Comparison of ENCODE assay signal across 21 cellular contexts in the genomic region with DNA sequence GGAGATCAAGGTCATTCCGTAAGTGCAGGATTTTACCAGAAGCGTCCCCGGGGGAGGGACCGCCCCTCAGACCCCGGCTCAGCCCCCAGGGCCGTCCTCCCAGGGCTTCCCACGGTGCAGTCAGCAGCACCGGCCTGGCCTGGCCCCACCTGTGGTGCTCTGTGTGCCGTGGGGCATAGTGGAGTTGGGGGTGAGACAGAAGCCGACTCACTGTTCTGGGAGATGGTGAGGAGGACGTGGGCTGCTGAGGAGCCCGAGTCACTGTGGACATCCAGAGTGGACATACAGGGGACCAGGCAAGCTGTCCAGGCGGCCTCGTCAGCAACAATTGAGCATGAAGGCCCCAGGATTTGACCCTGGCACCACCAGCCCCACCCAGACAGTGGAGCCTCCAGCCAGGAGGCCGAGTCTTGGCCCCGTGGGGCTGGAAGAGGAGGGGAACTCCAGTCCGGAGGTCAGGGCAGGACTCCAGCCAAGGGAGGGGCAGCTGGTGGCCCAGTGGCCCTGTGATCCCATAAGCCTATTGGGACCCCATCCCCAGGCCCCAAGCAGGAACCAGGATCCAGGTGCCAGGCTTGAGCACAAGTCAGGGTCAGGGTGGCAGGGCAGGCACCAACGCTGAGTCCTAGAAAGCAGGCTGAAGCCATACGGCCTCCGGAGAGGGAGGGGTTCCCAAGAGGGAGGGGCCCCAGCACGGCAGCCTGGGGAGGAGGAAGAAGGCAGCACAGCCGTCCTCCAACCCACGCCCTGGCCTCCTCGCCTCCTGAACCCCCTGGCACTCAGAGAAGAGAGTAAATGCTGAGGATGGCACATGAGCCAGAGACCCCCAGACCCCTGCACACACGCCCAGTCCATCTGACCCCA. TPM values are rescaled to one million over a fixed set of nuclear protein-coding genes. Genes with fewer than 3 reads are reported as not detected.
A peak's percentile ranks its signal among the peaks of the same experiment; 100 is the strongest.
DNase-seq lines count a peak whose midpoint lies in the region; ATAC-seq lines count a peak whose summit lies in the region.
"Had no signal": no experiment of that assay in that cellular context is flagged by ENCODE, and none has a peak within 500 bp of the region (broad histone marks: within the 10 kb centered on the region; RNA-seq: fewer than 3 reads in every experiment).

No MANE protein-coding gene starts in this region.

- H3K4me1 Mint-ChIP-seq in stimulated activated naive CD8-positive, alpha-beta T cell treated with anti-CD3 and anti-CD28 coated beads, Interleukin-15, amount 100 ng/mL, for 72 hours, result no peaks in the 10 kb centered on the region
- H3K4me1 Mint-ChIP-seq: CD14-positive monocyte had no signal

- peak overlapping the region; percentile 41 for H2BK12ac ChIP-seq in neuronal stem cell (ENCODE audit: low read length)

- H3K27ac ChIP-seq in layer of hippocampus (ENCODE audit: low read depth, low read length) (peak overlapping the region; percentile 91), neuronal stem cell (replicated peaks; ENCODE audit: low read length) (no peak overlapping the region)
- H3K27ac ChIP-seq: A549, KMS-11, PC-9 had no signal

- H4K8ac ChIP-seq in neuronal stem cell (ENCODE audit: low read depth, low read length), result no peak overlapping the region

- no peak overlapping the region for H3K23ac ChIP-seq in neuronal stem cell (ENCODE audit: low read depth, low read length, poor library complexity)

- H3K4me3 Mint-ChIP-seq in stimulated activated naive CD8-positive, alpha-beta T cell treated with anti-CD3 and anti-CD28 coated beads, Interleukin-15, amount 100 ng/mL, for 72 hours, result no peak overlapping the region
- H3K4me3 Mint-ChIP-seq: CD14-positive monocyte had no signal

- H3K14ac ChIP-seq in neuronal stem cell (ENCODE audit: low read length), result peak overlapping the region; percentile 47

- H3K27ac Mint-ChIP-seq in stimulated activated naive CD8-positive, alpha-beta T cell treated with anti-CD3 and anti-CD28 coated beads, Interleukin-15, amount 100 ng/mL, for 72 hours, result peak overlapping the region; percentile 72 to 82

- H3K79me1 ChIP-seq in neuronal stem cell (ENCODE audit: low read depth, low read length), result peaks cover 2% of the 10 kb centered on the region

- H2BK15ac ChIP-seq in neuronal stem cell (ENCODE audit: low read length), result no peak overlapping the region

- no peak overlapping the region for H3K4ac ChIP-seq in neuronal stem cell (ENCODE audit: low read length)

- H3K18ac ChIP-seq in neuronal stem cell (ENCODE audit: low read length), result no peak overlapping the region

- peaks cover 29% of the 10 kb centered on the region for H3K27me3 Mint-ChIP-seq in stimulated activated naive CD8-positive, alpha-beta T cell treated with anti-CD3 and anti-CD28 coated beads, Interleukin-15, amount 100 ng/mL, for 72 hours

- no peak overlapping the region for H3K4me2 ChIP-seq in neuronal stem cell (ENCODE audit: insufficient read depth, low read length, poor library complexity, severe bottlenecking)
- H3K4me2 ChIP-seq: A549, KMS-11, PC-9 had no signal

- H3K36me3 ChIP-seq in neuronal stem cell (replicated peaks in 1 of 2; ENCODE audit: control insufficient read depth in 2 of 2, insufficient read depth in 2 of 2, low read length in 2 of 2), result peaks cover 0 to 8% of the 10 kb centered on the region in 2 donors
- H3K36me3 ChIP-seq: HAP-1 had no signal

- peak overlapping the region; percentile 97 for H4K91ac ChIP-seq in neuronal stem cell (ENCODE audit: low read depth, low read length, poor library complexity)

- H2AK5ac ChIP-seq in neuronal stem cell (ENCODE audit: low read depth, low read length), result peak overlapping the region; percentile 75

- H2BK120ac ChIP-seq in neuronal stem cell (ENCODE audit: low read depth, low read length), result no peak overlapping the region

- no peak overlapping the region for H2BK5ac ChIP-seq in neuronal stem cell (ENCODE audit: low read length)

- peak overlapping the region; percentile 77 for H3K9ac ChIP-seq in neuronal stem cell (ENCODE audit: low read depth, low read length, poor library complexity)
- H3K9ac ChIP-seq: KMS-11 had no signal

- ATAC-seq in stimulated activated naive CD8-positive, alpha-beta T cell treated with anti-CD3 and anti-CD28 coated beads, Interleukin-15, amount 100 ng/mL, for 72 hours, result no peak
- no peak for ATAC-seq in stimulated activated naive CD8-positive, alpha-beta T cell treated with anti-CD3 and anti-CD28 coated beads, Interleukin-15, Interleukin-2, amounts not matched to agents 100 U/mL and 50 U/mL, for 24 hours
- no peak for ATAC-seq in GM21619 (IDR thresholded peaks at IDR 0.05; ENCODE audit: unreplicated experiment)
- ATAC-seq: A549 had no signal

- no peak overlapping the region for H2AFZ ChIP-seq in neuronal stem cell (ENCODE audit: low read length)
- H2AFZ ChIP-seq: PC-9 had no signal

- H3K9me3 ChIP-seq in neuronal stem cell (replicated peaks in 1 of 2; ENCODE audit: control insufficient read depth in 2 of 2, insufficient read depth in 1 of 2, low read depth in 1 of 2, low read length in 2 of 2), result peaks cover 0 to 7% of the 10 kb centered on the region in 2 donors
- H3K9me3 ChIP-seq: A549 had no signal

- no peak overlapping the region for H3K4me3 ChIP-seq in neuronal stem cell (ENCODE audit: low read length in 2 of 2)
- H3K4me3 ChIP-seq: A549, HAP-1, PC-9 had no signal

- no peak for DNase-seq in stimulated activated naive CD8-positive, alpha-beta T cell treated with anti-CD3 and anti-CD28 coated beads, Interleukin-15, amount 100 ng/mL, for 72 hours
- DNase-seq in stimulated activated naive CD8-positive, alpha-beta T cell treated with anti-CD3 and anti-CD28 coated beads, Interleukin-15, Interleukin-2, amounts not matched to agents 100 U/mL and 50 U/mL, for 24 hours, result no peak
- DNase-seq in neuronal stem cell (ENCODE audit: low spot score) (no peak), occipital lobe (lab: John Stamatoyannopoulos, UW) (no peak), NCI-H2081 (lab: John Stamatoyannopoulos, UW) (no peak)
- DNase-seq in activated CD4-positive, CD25-positive, alpha-beta regulatory T cell (lab: John Stamatoyannopoulos, UW), result no peak
- DNase-seq: COR-L47, DMS79 treated with DMSO at 0.1 percent for 48 hours, NCI-H1092, NCI-H2107, NCI-H345, NCI-H526 treated with DMSO at 0.1 percent for 48 hours, PC-9, Right ventricle myocardium superior had no signal

- no peaks in the 10 kb centered on the region for H3K4me1 ChIP-seq in neuronal stem cell (ENCODE audit: control insufficient read depth in 2 of 2, insufficient read depth in 1 of 2, low read depth in 1 of 2, low read length in 2 of 2)
- H3K4me1 ChIP-seq: A549, HAP-1 had no signal

- no peaks in the 10 kb centered on the region for H3K9me3 Mint-ChIP-seq in stimulated activated naive CD8-positive, alpha-beta T cell treated with anti-CD3 and anti-CD28 coated beads, Interleukin-15, amount 100 ng/mL, for 72 hours

- WGBS in neuronal stem cell (ENCODE audit: extremely low coverage in 2 of 2, insufficient read length in 2 of 2, insufficient replicate concordance in 1 of 2), 2 donors, result no CpG with 5 or more reads among the region's 25 CpGs

- peaks cover 4% of the 10 kb centered on the region for H3K27me3 ChIP-seq in layer of hippocampus (ENCODE audit: control insufficient read depth, insufficient read depth, low read length)
- peaks cover 0 to 20% (median 2%) of the 10 kb centered on the region in 3 experiments for H3K27me3 ChIP-seq in neuronal stem cell (ENCODE audit: control insufficient read depth in 3 of 3, insufficient read depth in 3 of 3, low read depth in 1 of 3, low read length in 3 of 3)

RNA-seq across cellular contexts. Expression of gene ATP5ME, which starts 19.0 kb away (rescaled TPM):
- 966 TPM for polyA plus RNA-seq in neuronal stem cell (2013, experiment 1 of 2)
- 911 TPM for polyA plus RNA-seq in neuronal stem cell (2013, experiment 2 of 2)
- 62.2 TPM for total RNA-seq in occipital lobe

RNA-seq across cellular contexts. Expression of gene MYL5, which starts 19.2 kb away (rescaled TPM):
- polyA plus RNA-seq in neuronal stem cell (2013, experiment 1 of 2), result 4.1 TPM
- 3.9 TPM for polyA plus RNA-seq in neuronal stem cell (2013, experiment 2 of 2)
- 4.2 TPM for total RNA-seq in occipital lobe

RNA-seq across cellular contexts. Expression of gene PDE6B, which starts 29.7 kb away (rescaled TPM):
- polyA plus RNA-seq in neuronal stem cell (2013, experiment 1 of 2), result 9.5 TPM
- 9.3 TPM for polyA plus RNA-seq in neuronal stem cell (2013, experiment 2 of 2)
- 5.6 TPM for total RNA-seq in occipital lobe
- total RNA-seq: MCF 10A had no signal
- polyA plus RNA-seq: A549 had no signal

RNA-seq across cellular contexts. Expression of gene SLC49A3, which starts 33.8 kb away (rescaled TPM):
- polyA plus RNA-seq in neuronal stem cell (2013, experiment 1 of 2), result 0.81 TPM
- polyA plus RNA-seq in neuronal stem cell (2013, experiment 2 of 2), result 0.57 TPM
- total RNA-seq in occipital lobe, result 0.62 TPM
- total RNA-seq: MCF 10A had no signal

RNA-seq across cellular contexts. Expression of gene PCGF3, which starts 50.5 kb away (rescaled TPM):
- 40.8 TPM for polyA plus RNA-seq in neuronal stem cell (2013, experiment 1 of 2)
- 42.5 TPM for polyA plus RNA-seq in neuronal stem cell (2013, experiment 2 of 2)
- 82.7 TPM for total RNA-seq in occipital lobe
